ENCODE assay signal across 34 cellular contexts in genomic region chr13:106685142-106685541, GRCh38.
"Had no signal": no experiment of that assay in that cellular context is flagged by ENCODE, and none has a peak within 500 bp of the region (broad histone marks: within the 10 kb centered on the region; RNA-seq: fewer than 3 reads in every experiment).

No MANE protein-coding gene starts in this region.

- H3K27me3 ChIP-seq: colonic mucosa, heart right ventricle, neutrophil, pancreas, right atrium auricular region, thyroid gland had no signal

- H3K9me3 Mint-ChIP-seq: central memory CD8-positive, alpha-beta T cell; dendritic cell treated with granulocyte-macrophage colony-stimulating factor and Interleukin-4, amounts not matched to agents 40 ng/mL and 50 ng/mL, for 4 days; memory B cell; mesothelial cell of epicardium; natural killer cell treated with Interleukin-12 subunit alpha and Interleukin-12 subunit beta and Interleukin-15 and Interleukin-18, amount 100 ng/mL, for 72 hours; stimulated activated naive CD8-positive, alpha-beta T cell treated with anti-CD3 and anti-CD28 coated beads, Interleukin-15, amount 100 ng/mL, for 72 hours had no signal

- H3K4me1 ChIP-seq: colonic mucosa, lower lobe of right lung, pancreas, right atrium auricular region, thyroid gland had no signal

- DNase-seq: colonic mucosa; effector CD8-positive, alpha-beta T cell; erythroblast; esophagus squamous epithelium; foreskin melanocyte; glutamatergic neuron; heart right ventricle; hippocampal formation; islet precursor cell; kidney glomerular epithelial cell; left colon; left ventricle myocardium superior; lower lobe of right lung; mucosa of descending colon; naive B cell; pancreas; stimulated activated CD4-positive, alpha-beta T cell treated with anti-CD3 and anti-CD28 coated beads, Interleukin-12 subunit alpha, Interleukin-12 subunit beta, amount 100 ng/mL, for 4 hours; stimulated activated CD4-positive, alpha-beta T cell treated with anti-CD3 and anti-CD28 coated beads, Interleukin-1b, Interleukin-23, amount 100 ng/mL, for 48 hours; stimulated activated CD4-positive, alpha-beta T cell treated with anti-CD3 and anti-CD28 coated beads, Interleukin-4, amount 100 ng/mL, for 1 hour; stimulated activated CD8-positive, alpha-beta memory T cell treated with anti-CD3 and anti-CD28 coated beads, Interleukin-4, amount 100 ng/mL, for 48 hours; stimulated activated naive CD4-positive, alpha-beta T cell; stimulated activated naive CD8-positive, alpha-beta T cell treated with anti-CD3 and anti-CD28 coated beads, Interleukin-15, amount 100 ng/mL, for 72 hours; thyroid gland; trophoblast cell had no signal

- ATAC-seq: heart right ventricle; left colon; left ventricle myocardium superior; lower lobe of right lung; mucosa of descending colon; natural killer cell treated with Interleukin-12 subunit alpha and Interleukin-12 subunit beta and Interleukin-15 and Interleukin-18, amount 100 ng/mL, for 72 hours; pancreas; sciatic nerve; stimulated activated naive CD8-positive, alpha-beta T cell treated with anti-CD3 and anti-CD28 coated beads, Interleukin-15, amount 100 ng/mL, for 72 hours had no signal

- H3K27ac ChIP-seq: colonic mucosa, esophagus squamous epithelium, lower lobe of right lung, neutrophil, pancreas, right atrium auricular region, thyroid gland had no signal

- H3K4me3 Mint-ChIP-seq: central memory CD8-positive, alpha-beta T cell; dendritic cell treated with granulocyte-macrophage colony-stimulating factor and Interleukin-4, amounts not matched to agents 40 ng/mL and 50 ng/mL, for 4 days; memory B cell; mesothelial cell of epicardium; naive B cell; natural killer cell treated with Interleukin-12 subunit alpha and Interleukin-12 subunit beta and Interleukin-15 and Interleukin-18, amount 100 ng/mL, for 72 hours; stimulated activated naive CD8-positive, alpha-beta T cell treated with anti-CD3 and anti-CD28 coated beads, Interleukin-15, amount 100 ng/mL, for 72 hours had no signal

- H3K4me1 Mint-ChIP-seq: central memory CD8-positive, alpha-beta T cell; stimulated activated naive CD8-positive, alpha-beta T cell treated with anti-CD3 and anti-CD28 coated beads, Interleukin-15, amount 100 ng/mL, for 72 hours had no signal

- H3K4me3 ChIP-seq: colonic mucosa, esophagus squamous epithelium, heart right ventricle, lower lobe of right lung, mucosa of descending colon, pancreas, right atrium auricular region, smooth muscle cell, thyroid gland had no signal

- H3K36me3 ChIP-seq: colonic mucosa, esophagus squamous epithelium, heart right ventricle, lower lobe of right lung, neutrophil, pancreas, right atrium auricular region, thyroid gland had no signal

- H3K27me3 Mint-ChIP-seq: central memory CD8-positive, alpha-beta T cell; dendritic cell treated with granulocyte-macrophage colony-stimulating factor and Interleukin-4, amounts not matched to agents 40 ng/mL and 50 ng/mL, for 4 days; naive B cell; natural killer cell treated with Interleukin-12 subunit alpha and Interleukin-12 subunit beta and Interleukin-15 and Interleukin-18, amount 100 ng/mL, for 72 hours; progenitor cell of endocrine pancreas had no signal

- H3K36me3 Mint-ChIP-seq: memory B cell; mesothelial cell of epicardium; naive B cell; natural killer cell treated with Interleukin-12 subunit alpha and Interleukin-12 subunit beta and Interleukin-15 and Interleukin-18, amount 100 ng/mL, for 72 hours had no signal

- H3K9me3 ChIP-seq: colonic mucosa, esophagus squamous epithelium, lower lobe of right lung, mucosa of descending colon, neutrophil, pancreas, thyroid gland had no signal

- H3K27ac Mint-ChIP-seq: dendritic cell treated with granulocyte-macrophage colony-stimulating factor and Interleukin-4, amounts not matched to agents 40 ng/mL and 50 ng/mL, for 4 days; memory B cell; mesothelial cell of epicardium; naive B cell; natural killer cell treated with Interleukin-12 subunit alpha and Interleukin-12 subunit beta and Interleukin-15 and Interleukin-18, amount 100 ng/mL, for 72 hours; progenitor cell of endocrine pancreas; stimulated activated naive CD8-positive, alpha-beta T cell treated with anti-CD3 and anti-CD28 coated beads, Interleukin-15, amount 100 ng/mL, for 72 hours had no signal
